Comparison of ENCODE assay signal across 1 cellular context in the genomic region with DNA sequence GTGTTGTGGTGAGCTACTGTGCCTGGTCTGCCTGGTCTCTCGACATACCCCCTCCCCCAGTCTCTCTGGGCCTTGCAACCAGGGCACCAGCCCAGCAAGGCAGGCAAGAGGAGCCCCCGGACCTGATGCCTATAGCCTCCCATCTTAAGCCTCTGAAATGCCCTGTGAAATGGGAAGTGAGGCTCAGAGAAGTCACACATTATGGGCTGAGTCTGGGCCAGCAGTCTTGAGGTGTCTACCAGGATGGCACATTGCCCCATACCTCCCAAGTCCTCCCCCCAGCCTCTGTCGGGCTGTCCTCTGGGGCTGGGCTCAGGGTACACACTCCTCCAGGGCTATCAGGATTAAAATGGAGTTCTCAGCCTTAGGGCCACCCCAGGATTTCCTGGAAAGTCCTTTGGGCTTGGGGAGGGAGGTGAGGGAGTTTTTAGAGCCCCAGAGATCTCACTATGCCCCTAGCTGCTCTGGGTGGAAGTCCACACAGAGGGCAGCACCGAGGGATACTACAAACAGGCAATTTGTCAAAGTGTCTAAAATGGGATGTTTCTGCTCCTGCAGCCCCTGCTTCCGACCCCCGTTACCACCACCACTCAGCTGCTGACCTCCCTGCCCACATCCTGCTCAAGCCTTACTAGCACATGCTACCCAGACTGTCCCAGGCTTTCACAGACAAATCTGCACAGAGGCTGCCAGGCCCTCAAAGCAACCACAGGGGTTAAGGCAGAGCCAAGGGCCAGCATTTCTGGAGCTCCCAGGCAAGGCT.
A peak's percentile ranks its signal among the peaks of the same experiment; 100 is the strongest.
TF ChIP-seq lines count a peak whose summit lies in the region.

No MANE protein-coding gene starts in this region.

TF ChIP-seq in HepG2, 621 proteins besides CTCF, POLR2A, EP300 and RAD21:
- no peak for TF ChIP-seq GATA4 (IDR thresholded peaks at IDR 0.05; ENCODE audit: borderline replicate concordance, low read depth)
- no peak for TF ChIP-seq CBX5 (CRISPR knock-in tag; IDR thresholded peaks at IDR 0.05; ENCODE audit: borderline replicate concordance)
- TF ChIP-seq NFIB (CRISPR knock-in tag; IDR thresholded peaks at IDR 0.05; ENCODE audit: borderline replicate concordance), result no peak
- TF ChIP-seq TEAD3 (CRISPR knock-in tag; optimal IDR thresholded peaks at IDR 0.05; ENCODE audit: borderline replicate concordance), result peak; percentile 11
- TF ChIP-seq MXI1 (IDR thresholded peaks at IDR 0.05; ENCODE audit: borderline replicate concordance, low read depth, low read length), result no peak
- TF ChIP-seq, protein P1, sequence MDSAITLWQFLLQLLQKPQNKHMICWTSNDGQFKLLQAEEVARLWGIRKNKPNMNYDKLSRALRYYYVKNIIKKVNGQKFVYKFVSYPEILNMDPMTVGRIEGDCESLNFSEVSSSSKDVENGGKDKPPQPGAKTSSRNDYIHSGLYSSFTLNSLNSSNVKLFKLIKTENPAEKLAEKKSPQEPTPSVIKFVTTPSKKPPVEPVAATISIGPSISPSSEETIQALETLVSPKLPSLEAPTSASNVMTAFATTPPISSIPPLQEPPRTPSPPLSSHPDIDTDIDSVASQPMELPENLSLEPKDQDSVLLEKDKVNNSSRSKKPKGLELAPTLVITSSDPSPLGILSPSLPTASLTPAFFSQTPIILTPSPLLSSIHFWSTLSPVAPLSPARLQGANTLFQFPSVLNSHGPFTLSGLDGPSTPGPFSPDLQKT (CRISPR knock-in tag; IDR thresholded peaks at IDR 0.05; ENCODE audit: borderline replicate concordance), result no peak
- TF ChIP-seq SAP130 (CRISPR knock-in tag; IDR thresholded peaks at IDR 0.05; ENCODE audit: low read depth), result no peak
- no peak for TF ChIP-seq ZEB1 (IDR thresholded peaks at IDR 0.05; ENCODE audit: insufficient replicate concordance, low read depth)
- no peak for TF ChIP-seq TBL1XR1 (IDR thresholded peaks at IDR 0.05; ENCODE audit: borderline replicate concordance, low read length, partially characterized antibody)
- TF ChIP-seq, protein P2, sequence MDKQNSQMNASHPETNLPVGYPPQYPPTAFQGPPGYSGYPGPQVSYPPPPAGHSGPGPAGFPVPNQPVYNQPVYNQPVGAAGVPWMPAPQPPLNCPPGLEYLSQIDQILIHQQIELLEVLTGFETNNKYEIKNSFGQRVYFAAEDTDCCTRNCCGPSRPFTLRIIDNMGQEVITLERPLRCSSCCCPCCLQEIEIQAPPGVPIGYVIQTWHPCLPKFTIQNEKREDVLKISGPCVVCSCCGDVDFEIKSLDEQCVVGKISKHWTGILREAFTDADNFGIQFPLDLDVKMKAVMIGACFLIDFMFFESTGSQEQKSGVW (CRISPR knock-in tag; IDR thresholded peaks at IDR 0.05; ENCODE audit: borderline replicate concordance), result no peak
- no peak for TF ChIP-seq ATF1 (CRISPR knock-in tag; IDR thresholded peaks at IDR 0.05)
- TF ChIP-seq, protein P3, sequence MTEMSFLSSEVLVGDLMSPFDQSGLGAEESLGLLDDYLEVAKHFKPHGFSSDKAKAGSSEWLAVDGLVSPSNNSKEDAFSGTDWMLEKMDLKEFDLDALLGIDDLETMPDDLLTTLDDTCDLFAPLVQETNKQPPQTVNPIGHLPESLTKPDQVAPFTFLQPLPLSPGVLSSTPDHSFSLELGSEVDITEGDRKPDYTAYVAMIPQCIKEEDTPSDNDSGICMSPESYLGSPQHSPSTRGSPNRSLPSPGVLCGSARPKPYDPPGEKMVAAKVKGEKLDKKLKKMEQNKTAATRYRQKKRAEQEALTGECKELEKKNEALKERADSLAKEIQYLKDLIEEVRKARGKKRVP (CRISPR knock-in tag; IDR thresholded peaks at IDR 0.05), result no peak
- TF ChIP-seq PHF8 (CRISPR knock-in tag; IDR thresholded peaks at IDR 0.05), result no peak
- TF ChIP-seq, protein P4, sequence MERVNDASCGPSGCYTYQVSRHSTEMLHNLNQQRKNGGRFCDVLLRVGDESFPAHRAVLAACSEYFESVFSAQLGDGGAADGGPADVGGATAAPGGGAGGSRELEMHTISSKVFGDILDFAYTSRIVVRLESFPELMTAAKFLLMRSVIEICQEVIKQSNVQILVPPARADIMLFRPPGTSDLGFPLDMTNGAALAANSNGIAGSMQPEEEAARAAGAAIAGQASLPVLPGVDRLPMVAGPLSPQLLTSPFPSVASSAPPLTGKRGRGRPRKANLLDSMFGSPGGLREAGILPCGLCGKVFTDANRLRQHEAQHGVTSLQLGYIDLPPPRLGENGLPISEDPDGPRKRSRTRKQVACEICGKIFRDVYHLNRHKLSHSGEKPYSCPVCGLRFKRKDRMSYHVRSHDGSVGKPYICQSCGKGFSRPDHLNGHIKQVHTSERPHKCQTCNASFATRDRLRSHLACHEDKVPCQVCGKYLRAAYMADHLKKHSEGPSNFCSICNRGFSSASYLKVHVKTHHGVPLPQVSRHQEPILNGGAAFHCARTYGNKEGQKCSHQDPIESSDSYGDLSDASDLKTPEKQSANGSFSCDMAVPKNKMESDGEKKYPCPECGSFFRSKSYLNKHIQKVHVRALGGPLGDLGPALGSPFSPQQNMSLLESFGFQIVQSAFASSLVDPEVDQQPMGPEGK (CRISPR knock-in tag; IDR thresholded peaks at IDR 0.05), result 0 out of 2 replicates have a peak, but pooled peaks have one; percentile 15
- peak; percentile 45; the same call in 1 of the 2 replicates for TF ChIP-seq BCL6 (CRISPR knock-in tag; IDR thresholded peaks at IDR 0.05)
- no peak for TF ChIP-seq CBFB (CRISPR knock-in tag; IDR thresholded peaks at IDR 0.05)
- no peak for TF ChIP-seq ZNF788 (CRISPR knock-in tag; IDR thresholded peaks at IDR 0.05; ENCODE audit: borderline replicate concordance)
- TF ChIP-seq FOXC1 (CRISPR knock-in tag; IDR thresholded peaks at IDR 0.05; ENCODE audit: borderline replicate concordance), result no peak
TF ChIP-seq in HepG2: peak in this region for 3.
